Comparison of ENCODE assay signal across 8 cellular contexts in the genomic region with DNA sequence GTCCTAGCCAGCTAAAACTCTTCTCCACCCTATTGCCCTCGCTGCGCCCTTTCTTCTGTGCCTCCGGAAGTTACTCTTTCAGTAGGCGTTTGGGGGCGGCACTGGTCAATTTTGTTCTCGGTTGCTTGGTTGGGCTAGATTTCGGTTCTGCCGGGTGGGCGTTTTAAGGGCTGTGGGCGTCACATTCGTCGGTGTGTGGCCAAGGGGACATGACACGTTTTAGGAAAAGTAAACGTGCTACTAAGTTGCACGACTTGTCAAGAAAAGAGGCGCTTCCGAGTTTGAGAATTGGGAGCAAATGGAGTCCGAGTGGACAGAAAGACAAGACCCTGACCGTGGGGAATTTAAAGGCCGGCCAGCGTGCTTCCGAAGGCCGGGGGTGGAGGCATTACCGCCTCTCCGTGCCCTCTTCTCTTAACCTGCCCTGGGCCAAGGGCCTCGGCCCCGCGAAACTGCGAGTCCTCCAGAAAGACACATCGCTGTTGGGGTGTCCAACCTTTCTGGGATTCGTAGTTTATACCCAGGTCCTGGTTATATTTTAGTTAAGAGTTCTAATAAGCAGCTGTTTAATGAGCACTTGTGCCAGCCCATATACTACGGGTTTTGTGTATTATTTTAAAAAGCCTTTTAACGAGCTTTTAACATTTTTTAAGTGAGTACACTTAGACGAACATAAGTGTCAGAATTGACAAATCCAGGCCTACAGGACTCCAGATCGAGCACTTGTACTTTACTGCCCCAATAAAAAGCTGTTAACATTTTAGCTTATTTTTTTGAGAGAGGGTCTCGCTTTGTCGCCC. TPM values are rescaled to one million over a fixed set of nuclear protein-coding genes. Genes with fewer than 3 reads are reported as not detected.
DNase-seq lines count a peak whose midpoint lies in the region; ATAC-seq and TF ChIP-seq lines count a peak whose summit lies in the region.

No MANE protein-coding gene starts in this region.

- DNase-seq in Caki2 (ENCODE audit: low read depth) (peak; percentile 98), PC-9 (peak in 1 of 2 experiments; percentile 86), adrenal gland (peak in 6 of 7 donors; percentile 88 to 96 (median 92)), hippocampal formation (lab: John Stamatoyannopoulos, UW) (peak; percentile 92 to 98), retina (peak; percentile 100), NCI-H1417 (lab: John Stamatoyannopoulos, UW) (no peak)

- TF ChIP-seq CTCF in PC-9 (conservative IDR thresholded peaks at IDR 0.05) (no peak; the same call in 1 of the 2 replicates), adrenal gland (IDR thresholded peaks at IDR 0.05) (no peak)

- H3K79me2 ChIP-seq in PC-9 (ENCODE audit: low read depth), result peaks cover 44% of the 10 kb centered on the region

- peak overlapping the region; percentile 92 for H3K27ac ChIP-seq in PC-9
- H3K27ac ChIP-seq in adrenal gland, result peak overlapping the region; percentile 97 to 100 (median 98)

- peak; percentile 64 for ATAC-seq in HG03196 (IDR thresholded peaks at IDR 0.05; ENCODE audit: unreplicated experiment)

- H3K27me3 ChIP-seq in PC-9 (ENCODE audit: insufficient read depth, low read depth) (no peaks in the 10 kb centered on the region), adrenal gland (no peaks in the 10 kb centered on the region)

- 8 to 11% (median 9%) methylated on average over 27 to 37 of the region's 37 CpGs for WGBS in adrenal gland, 4 donors

- H3K36me3 ChIP-seq in PC-9 (ENCODE audit: low read depth), result peaks cover 8% of the 10 kb centered on the region; the same call in 1 of the 2 replicates
- peaks cover 0 to 47% of the 10 kb centered on the region in 2 donors for H3K36me3 ChIP-seq in adrenal gland (replicated peaks in 1 of 2)

- in situ Hi-C loops in Caki2 (cut with HindIII; ENCODE audit: low pct_unique_long_range_greater_than_20kb, low sequenced_read_pairs), result no loop called here

- peak overlapping the region; percentile 81 for H3K4me2 ChIP-seq in PC-9

- H2AFZ ChIP-seq in PC-9, result peak overlapping the region; percentile 83

- TF ChIP-seq POLR2A in GM19193 (IDR thresholded peaks at IDR 0.05; ENCODE audit: extremely low read depth, insufficient read depth, insufficient read length) (peak; percentile 74), adrenal gland (IDR thresholded peaks at IDR 0.05) (peak; percentile 44 to 90)

- CTCF ChIA-PET in PC-9 (lab: Charles Lee), result interaction anchor here (0.6 to 0.7 kb wide), 2 partner anchors 19 to 227 kb away, joined by 3 to 17 read pairs; no protein-coding TSS in a partner anchor

- no peaks in the 10 kb centered on the region for H3K9me3 ChIP-seq in PC-9 (ENCODE audit: insufficient read depth, low read depth)
- no peaks in the 10 kb centered on the region for H3K9me3 ChIP-seq in adrenal gland (replicated peaks in 1 of 3)

- TSS peak; percentile 87 for BruUV-seq in PC-9 (replicated peaks; lab: Mats Ljungman, UMichigan)

- H3K4me3 ChIP-seq in PC-9 (peak overlapping the region; percentile 79), adrenal gland (peak overlapping the region in 3 of 4 donors; percentile 59 to 92 (median 79))

- H3F3A ChIP-seq in PC-9 (ENCODE audit: insufficient read depth, low read depth), result peaks cover 14% of the 10 kb centered on the region

- peaks cover 20% of the 10 kb centered on the region for H4K20me1 ChIP-seq in PC-9 (ENCODE audit: insufficient read depth)

- H3K4me1 ChIP-seq in PC-9 (replicated peaks; ENCODE audit: insufficient read depth), result peaks cover 14% of the 10 kb centered on the region
- peaks cover 12 to 34% of the 10 kb centered on the region in 2 donors for H3K4me1 ChIP-seq in adrenal gland (replicated peaks in 1 of 2)

- intact Hi-C loops in PC-9 (cut with micrococcal nuclease; ENCODE audit: unreplicated experiment) (loop anchor here (1.0 to 2.0 kb wide), 3 partner anchors 7 to 50 kb away; a partner anchor contains a TSS), adrenal gland (cut with DNase I) (no loop called here)

- H3K9me2 ChIP-seq in PC-9 (ENCODE audit: insufficient read depth), result no peaks in the 10 kb centered on the region

- POLR2A ChIA-PET in PC-9 (lab: Charles Lee; ENCODE audit: unreplicated experiment), result interaction anchor here (0.5 to 0.7 kb wide), 5 partner anchors 7 to 1208 kb away, joined by 4 to 26 read pairs (median 6); a partner anchor contains a TSS

RNA-seq across cellular contexts. Expression of a gene that starts 0.7 kb away (rescaled TPM):
- total RNA-seq in Caki2 (2014; rRNA removed; shearing (Covaris generic); ENCODE audit: low replicate concordance), result 286 and 338 TPM in 2 replicates
- 336 and 358 TPM in 2 replicates for total RNA-seq in PC-9 (2021)
- 100 to 1,000 TPM; 247 to 336 (median 315) TPM for total RNA-seq in adrenal gland
- polyA plus RNA-seq in adrenal gland, result 100 to 1,000 TPM; 170 to 799 (median 668) TPM

RNA-seq across cellular contexts. Expression of a gene that starts 2.6 kb away (rescaled TPM):
- total RNA-seq in Caki2 (2014; rRNA removed; shearing (Covaris generic); ENCODE audit: low replicate concordance), result 9.2 TPM in 1 of 2 replicates, not detected in the other
- total RNA-seq in PC-9 (2021) (2.7 and 2.9 TPM in 2 replicates), adrenal gland (1 to 10 TPM in 7 of 8 donors, not detected in 1; 2.3 to 4.7 (median 4.0) TPM)
- 10 to 100 TPM in 2 of 3 donors, 1 to 10 TPM in 1; 6.4 to 18.2 (median 10.7) TPM for polyA plus RNA-seq in adrenal gland

RNA-seq across cellular contexts. Expression of a gene that starts 7.5 kb away (rescaled TPM):
- 12.4 and 21.5 TPM in 2 replicates for total RNA-seq in Caki2 (2014; rRNA removed; shearing (Covaris generic); ENCODE audit: low replicate concordance)
- total RNA-seq in PC-9 (2021) (17.2 and 17.8 TPM in 2 replicates), adrenal gland (10 to 100 TPM; 23.8 to 37.0 (median 27.4) TPM)
- polyA plus RNA-seq in adrenal gland, result 10 to 100 TPM; 17.9 to 23.6 (median 20.0) TPM

RNA-seq across cellular contexts. Expression of a gene that starts 11.7 kb away (rescaled TPM):
- total RNA-seq in Caki2 (2014; rRNA removed; shearing (Covaris generic); ENCODE audit: low replicate concordance), result 35.2 and 52.4 TPM in 2 replicates
- 11.5 and 13.0 TPM in 2 replicates for total RNA-seq in PC-9 (2021)
- 10 to 100 TPM; 10.2 to 61.2 (median 17.4) TPM for total RNA-seq in adrenal gland
- 10 to 100 TPM in 2 of 3 donors, 1 to 10 TPM in 1; 7.4 to 18.3 (median 17.6) TPM for polyA plus RNA-seq in adrenal gland

RNA-seq across cellular contexts. Expression of a gene that starts 12.8 kb away (rescaled TPM):
- 66.9 and 104 TPM in 2 replicates for total RNA-seq in Caki2 (2014; rRNA removed; shearing (Covaris generic); ENCODE audit: low replicate concordance)
- total RNA-seq in PC-9 (2021) (152 and 173 TPM in 2 replicates), adrenal gland (100 to 1,000 TPM; 142 to 324 (median 206) TPM)
- 100 to 1,000 TPM; 171 to 239 (median 236) TPM for polyA plus RNA-seq in adrenal gland

Comparison
In these comparisons a context has a peak if more than half of its experiments do, and no peak if none do; other contexts are left out.
1. DNase-seq: peak in Caki2 (single experiment), adrenal gland (6 of 7), hippocampal formation (2 of 2) and retina (single experiment); none in NCI-H1417 (0 of 3).